In genomic region chr3:188531210-188531609, GRCh38 we compare ENCODE assay signal across 18 cellular contexts.
A peak's percentile ranks its signal among the peaks of the same experiment; 100 is the strongest.
DNase-seq lines count a peak whose midpoint lies in the region; ATAC-seq and TF ChIP-seq lines count a peak whose summit lies in the region.
"Had no signal": no experiment of that assay in that cellular context is flagged by ENCODE, and none has a peak within 500 bp of the region (broad histone marks: within the 10 kb centered on the region; RNA-seq: fewer than 3 reads in every experiment).

No MANE protein-coding gene starts in this region.

- H3K79me2 ChIP-seq in osteoblast (ENCODE audit: insufficient read depth, low read length), result peaks cover 36% of the 10 kb centered on the region
- no peaks in the 10 kb centered on the region for H3K79me2 ChIP-seq in OCI-LY7 (ENCODE audit: insufficient read depth, low read depth, low read length)

- no peaks in the 10 kb centered on the region for H3K27me3 ChIP-seq in osteoblast (ENCODE audit: insufficient read depth, low read length)
- no peaks in the 10 kb centered on the region for H3K27me3 ChIP-seq in prostate gland (replicated peaks; ENCODE audit: insufficient read depth)

- no peak overlapping the region for H3K27ac ChIP-seq in RWPE1
- H3K27ac ChIP-seq in osteoblast (ENCODE audit: low read depth, low read length), result peak overlapping the region; percentile 16
- H3K27ac ChIP-seq in prostate gland, result no peak overlapping the region
- no peak overlapping the region for H3K27ac ChIP-seq in OCI-LY7 (ENCODE audit: low read depth, low read length, poor library complexity, severe bottlenecking)
- H3K27ac ChIP-seq: C4-2B had no signal

- H2AFZ ChIP-seq in osteoblast (ENCODE audit: low read length) (no peak overlapping the region), OCI-LY7 (ENCODE audit: low read length) (no peak overlapping the region)

- BruUV-seq in OCI-LY7 (replicated peaks; lab: Mats Ljungman, UMichigan), result no TSS peak

- peaks cover 10% of the 10 kb centered on the region for H4K20me1 ChIP-seq in osteoblast (ENCODE audit: insufficient read depth, low read length)
- H4K20me1 ChIP-seq in OCI-LY7 (ENCODE audit: insufficient read depth, low read length), result no peaks in the 10 kb centered on the region

- H3K4me3 ChIP-seq in epithelial cell of esophagus (ENCODE audit: low read length) (no peak overlapping the region), osteoblast (ENCODE audit: insufficient read depth, low read length) (no peak overlapping the region), prostate gland (no peak overlapping the region), OCI-LY7 (ENCODE audit: low read depth, low read length, poor library complexity, severe bottlenecking) (no peak overlapping the region)

- H3K9me3 ChIP-seq in osteoblast (ENCODE audit: low read depth, low read length) (no peaks in the 10 kb centered on the region), prostate gland (no peaks in the 10 kb centered on the region), OCI-LY7 (ENCODE audit: low read length) (no peaks in the 10 kb centered on the region)

- peak; percentile 92 for DNase-seq in ELR (ENCODE audit: low read depth)
- peak; percentile 45 for DNase-seq in RWPE1 (ENCODE audit: low spot score)
- DNase-seq in epithelial cell of esophagus (ENCODE audit: low read depth), result peak; percentile 69
- DNase-seq in osteoblast (ENCODE audit: insufficient read length, low spot score, missing footprints), result no peak
- no peak for DNase-seq in prostate gland (ENCODE audit: low spot score)
- DNase-seq in OCI-LY7 (ENCODE audit: low spot score), result no peak
- DNase-seq: activated CD8-positive, alpha-beta memory T cell treated with anti-CD3 and anti-CD28 coated beads for 24 hours; activated gamma-delta T cell; anterior cingulate cortex; DMS79 treated with DMSO at 0.1 percent for 48 hours; MV-4-11; naive thymus-derived CD4-positive, alpha-beta T cell; NCI-H2107; NCI-H526 treated with DMSO at 0.1 percent for 48 hours; T-helper 1 cell had no signal

- ATAC-seq in HG02840 (IDR thresholded peaks at IDR 0.05; ENCODE audit: low FRiP score, unreplicated experiment), result no peak
- no peak for ATAC-seq in HG03521 (IDR thresholded peaks at IDR 0.05; ENCODE audit: unreplicated experiment)
- ATAC-seq: naive thymus-derived CD4-positive, alpha-beta T cell had no signal

- H3K4me1 ChIP-seq in osteoblast (ENCODE audit: insufficient read depth, low read length) (peaks cover 36% of the 10 kb centered on the region), prostate gland (replicated peaks) (peaks cover 3% of the 10 kb centered on the region), OCI-LY7 (ENCODE audit: insufficient read depth, low read length, poor library complexity, severe bottlenecking) (no peaks in the 10 kb centered on the region)

- CTCF ChIA-PET in RWPE1 (lab: Yijun Ruan, JAX) (interaction anchor here (0.6 kb wide), 1 partner anchor 556 kb away, joined by 4 read pairs; no protein-coding TSS in a partner anchor), OCI-LY7 (lab: Charles Lee; ENCODE audit: unreplicated experiment) (no interaction called here)

- POLR2A ChIA-PET in RWPE1 (lab: Yijun Ruan, JAX; ENCODE audit: low non-redundant PET) (no interaction called here), OCI-LY7 (lab: Charles Lee) (interaction anchor here (0.6 to 1.6 kb wide), 2 partner anchors 14 to 465 kb away, joined by 3 to 6 read pairs; no protein-coding TSS in a partner anchor)

- H3K36me3 ChIP-seq in osteoblast (ENCODE audit: insufficient read depth, low read length), result no peaks in the 10 kb centered on the region
- no peaks in the 10 kb centered on the region for H3K36me3 ChIP-seq in prostate gland
- H3K36me3 ChIP-seq in OCI-LY7 (ENCODE audit: insufficient read depth, low read length), result no peaks in the 10 kb centered on the region; the same call in 1 of the 2 replicates

- TF ChIP-seq POLR2A in prostate gland (IDR thresholded peaks at IDR 0.05), result no peak

- H3K9me2 ChIP-seq in OCI-LY7 (ENCODE audit: insufficient read depth, low read length), result 0 out of 2 replicates have a peak, but pooled peaks cover 3% of the 10 kb centered on the region

- TF ChIP-seq CTCF in RWPE1 (conservative IDR thresholded peaks at IDR 0.05; ENCODE audit: low read depth), result no peak
- no peak for TF ChIP-seq CTCF in epithelial cell of esophagus (IDR thresholded peaks at IDR 0.05; ENCODE audit: insufficient read depth, low read depth, low read length, missing control alignments)
- no peak for TF ChIP-seq CTCF in osteoblast (IDR thresholded peaks at IDR 0.05; ENCODE audit: extremely low read depth, low read depth, low read length)
- no peak for TF ChIP-seq CTCF in prostate gland (IDR thresholded peaks at IDR 0.05)
- no peak for TF ChIP-seq CTCF in OCI-LY7 (conservative IDR thresholded peaks at IDR 0.05; ENCODE audit: low read length)

- intact Hi-C loops in prostate gland (cut with DNase I), result no loop called here
- intact Hi-C loops in OCI-LY7 (cut with micrococcal nuclease; ENCODE audit: unreplicated experiment), result no loop called here

- H3K4me2 ChIP-seq in osteoblast (ENCODE audit: insufficient read depth, low read length) (peak overlapping the region; percentile 8), OCI-LY7 (ENCODE audit: low read length) (no peak overlapping the region)

Comparison
In these comparisons a context has a peak if more than half of its experiments do, and no peak if none do; other contexts are left out.
1. DNase-seq: peak in ELR (single experiment), RWPE1 (single experiment) and epithelial cell of esophagus (single experiment); none in osteoblast (single experiment), prostate gland (single experiment) and OCI-LY7 (single experiment).